23 cellular contexts compared by ENCODE assay signal in the genomic region with DNA sequence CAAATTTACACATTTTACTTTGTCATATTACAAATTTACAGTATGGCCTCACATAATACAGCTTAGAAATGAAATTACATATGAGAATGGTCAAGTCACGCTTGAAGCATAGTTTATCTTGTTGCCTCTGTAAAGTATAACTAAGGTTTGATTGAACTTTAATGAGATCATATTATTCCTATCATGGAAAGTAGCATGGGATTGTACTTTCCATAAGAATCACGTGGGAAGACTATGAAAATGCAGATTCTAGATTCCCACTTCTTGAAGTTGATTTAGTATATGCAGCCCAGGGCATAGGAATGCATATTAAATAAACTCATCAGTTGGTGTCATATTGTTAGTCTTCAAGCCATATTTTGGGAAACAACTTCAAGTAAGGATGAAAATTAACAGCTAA.
"Had no signal": no experiment of that assay in that cellular context is flagged by ENCODE, and none has a peak within 500 bp of the region (broad histone marks: within the 10 kb centered on the region; RNA-seq: fewer than 3 reads in every experiment).

No MANE protein-coding gene starts in this region.

- H3K27ac ChIP-seq: colonic mucosa, coronary artery, dorsolateral prefrontal cortex, epithelial cell of prostate, esophagus muscularis mucosa, esophagus squamous epithelium, foreskin keratinocyte, gastrocnemius medialis, gastroesophageal sphincter, heart left ventricle, heart right ventricle had no signal

- DNase-seq: colonic mucosa; cortex of kidney; dermis blood vessel endothelial cell; dorsolateral prefrontal cortex; effector CD4-positive, alpha-beta T cell; effector CD8-positive, alpha-beta T cell; effector memory CD4-positive, alpha-beta T cell; effector memory CD8-positive, alpha-beta T cell; endodermal cell; erythroblast; esophagus squamous epithelium; foreskin fibroblast; foreskin keratinocyte; foreskin melanocyte; gastrocnemius medialis; glutamatergic neuron; head of caudate nucleus; heart left ventricle; heart right ventricle had no signal

- H3K4me3 ChIP-seq: colonic mucosa, coronary artery, dorsolateral prefrontal cortex, esophagus muscularis mucosa, esophagus squamous epithelium, gastrocnemius medialis, gastroesophageal sphincter, heart left ventricle, heart right ventricle had no signal
